Comparison of ENCODE assay signal across 2 cellular contexts in the genomic region with DNA sequence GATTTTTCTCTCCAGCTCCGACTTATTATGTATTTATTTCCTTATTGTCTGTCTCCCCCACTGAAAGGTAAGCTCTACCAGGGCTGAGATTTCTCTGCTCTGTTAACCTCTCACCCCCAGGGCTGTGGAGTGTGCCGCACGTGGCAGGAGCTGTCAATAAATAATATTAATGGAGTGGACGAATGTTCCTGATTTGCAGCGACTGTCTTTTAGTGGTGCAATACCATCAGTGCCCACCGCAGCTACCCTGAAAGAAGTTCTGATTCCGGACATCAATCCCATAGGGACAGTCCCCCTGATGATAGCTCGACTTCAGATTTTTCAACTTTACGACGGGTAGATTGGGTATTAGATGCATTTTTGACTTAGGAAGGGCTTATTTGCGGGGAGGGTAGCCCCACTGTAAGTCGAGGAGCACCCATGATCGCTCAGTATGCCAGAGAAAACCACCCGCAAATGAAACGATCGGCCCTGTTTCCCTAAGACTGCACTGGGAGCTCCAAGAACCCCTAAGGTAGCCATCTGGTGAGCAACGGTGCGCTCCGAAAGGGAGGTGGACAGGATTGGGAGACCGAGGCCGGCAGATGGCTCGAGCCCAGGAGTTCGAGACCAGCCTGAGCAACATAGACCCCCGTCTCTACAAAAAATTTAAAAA.
TF ChIP-seq lines count a peak whose summit lies in the region.

No MANE protein-coding gene starts in this region.

TF ChIP-seq in H1, 55 proteins besides CTCF, POLR2A, EP300 and RAD21:
- TF ChIP-seq ASH2L (IDR thresholded peaks at IDR 0.05; ENCODE audit: low read length) (peak; percentile 27), BACH1 (IDR thresholded peaks at IDR 0.05; ENCODE audit: low read length) (no peak)

TF ChIP-seq in neural cell, 6 proteins besides CTCF, POLR2A, EP300 and RAD21:
- TF ChIP-seq, protein P1, sequence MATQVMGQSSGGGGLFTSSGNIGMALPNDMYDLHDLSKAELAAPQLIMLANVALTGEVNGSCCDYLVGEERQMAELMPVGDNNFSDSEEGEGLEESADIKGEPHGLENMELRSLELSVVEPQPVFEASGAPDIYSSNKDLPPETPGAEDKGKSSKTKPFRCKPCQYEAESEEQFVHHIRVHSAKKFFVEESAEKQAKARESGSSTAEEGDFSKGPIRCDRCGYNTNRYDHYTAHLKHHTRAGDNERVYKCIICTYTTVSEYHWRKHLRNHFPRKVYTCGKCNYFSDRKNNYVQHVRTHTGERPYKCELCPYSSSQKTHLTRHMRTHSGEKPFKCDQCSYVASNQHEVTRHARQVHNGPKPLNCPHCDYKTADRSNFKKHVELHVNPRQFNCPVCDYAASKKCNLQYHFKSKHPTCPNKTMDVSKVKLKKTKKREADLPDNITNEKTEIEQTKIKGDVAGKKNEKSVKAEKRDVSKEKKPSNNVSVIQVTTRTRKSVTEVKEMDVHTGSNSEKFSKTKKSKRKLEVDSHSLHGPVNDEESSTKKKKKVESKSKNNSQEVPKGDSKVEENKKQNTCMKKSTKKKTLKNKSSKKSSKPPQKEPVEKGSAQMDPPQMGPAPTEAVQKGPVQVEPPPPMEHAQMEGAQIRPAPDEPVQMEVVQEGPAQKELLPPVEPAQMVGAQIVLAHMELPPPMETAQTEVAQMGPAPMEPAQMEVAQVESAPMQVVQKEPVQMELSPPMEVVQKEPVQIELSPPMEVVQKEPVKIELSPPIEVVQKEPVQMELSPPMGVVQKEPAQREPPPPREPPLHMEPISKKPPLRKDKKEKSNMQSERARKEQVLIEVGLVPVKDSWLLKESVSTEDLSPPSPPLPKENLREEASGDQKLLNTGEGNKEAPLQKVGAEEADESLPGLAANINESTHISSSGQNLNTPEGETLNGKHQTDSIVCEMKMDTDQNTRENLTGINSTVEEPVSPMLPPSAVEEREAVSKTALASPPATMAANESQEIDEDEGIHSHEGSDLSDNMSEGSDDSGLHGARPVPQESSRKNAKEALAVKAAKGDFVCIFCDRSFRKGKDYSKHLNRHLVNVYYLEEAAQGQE (IDR thresholded peaks at IDR 0.05; ENCODE audit: borderline replicate concordance), result no peak
- TF ChIP-seq POLR2AphosphoS5 (IDR thresholded peaks at IDR 0.05), result no peak
- no peak for TF ChIP-seq TAF1 (IDR thresholded peaks at IDR 0.05; ENCODE audit: low read depth)
- TF ChIP-seq MXI1 (conservative IDR thresholded peaks at IDR 0.05; ENCODE audit: poor library complexity, severe bottlenecking), result no peak
- TF ChIP-seq SMC3 (conservative IDR thresholded peaks at IDR 0.05; ENCODE audit: poor library complexity), result no peak
- no peak for TF ChIP-seq EZH2 (IDR thresholded peaks at IDR 0.05; ENCODE audit: borderline replicate concordance, insufficient read depth, low read length, poor library complexity, severe bottlenecking)
TF ChIP-seq in neural cell: peak in this region for 0.
